Comparison of ENCODE assay signal across 12 cellular contexts in the genomic region with DNA sequence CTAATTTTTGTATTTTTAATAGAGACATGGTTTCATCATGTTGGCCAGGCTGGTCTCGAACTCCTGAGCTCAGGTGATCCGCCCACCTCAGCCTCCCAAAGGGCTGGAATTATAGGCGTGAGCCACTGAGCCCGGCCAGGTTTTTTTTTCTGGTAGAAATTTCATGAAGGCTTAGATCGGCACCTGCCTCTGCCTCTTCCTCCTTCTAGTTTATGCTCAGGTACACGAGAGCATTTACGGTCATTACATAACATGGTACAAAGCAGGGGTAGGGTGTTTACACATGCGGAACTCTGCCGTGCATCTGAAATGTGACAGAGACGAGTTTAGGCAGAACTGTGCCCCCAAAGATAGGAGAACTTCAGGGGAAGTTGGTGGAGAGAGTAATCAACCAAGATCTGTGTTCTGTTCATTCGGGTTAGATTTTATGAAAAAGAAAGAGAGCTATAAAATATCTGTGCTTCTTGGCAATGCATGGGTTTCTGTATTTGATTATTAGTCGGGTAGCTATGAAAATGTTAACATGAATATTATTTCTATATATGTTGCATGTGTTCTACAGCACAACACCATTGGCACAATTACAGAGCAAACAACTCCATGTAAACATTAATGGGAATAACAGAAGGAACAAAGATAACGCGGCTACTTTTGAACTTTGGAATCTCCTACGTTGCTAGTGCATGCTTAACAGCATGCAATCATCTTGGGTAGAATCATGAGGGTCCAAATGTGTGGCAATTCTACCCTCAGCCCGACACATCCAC.
"Had no signal": no experiment of that assay in that cellular context is flagged by ENCODE, and none has a peak within 500 bp of the region (broad histone marks: within the 10 kb centered on the region; RNA-seq: fewer than 3 reads in every experiment).

No MANE protein-coding gene starts in this region.

- H3K9me3 ChIP-seq: thoracic aorta had no signal

- H3K9me3 Mint-ChIP-seq: activated naive CD4-positive, alpha-beta T cell treated with anti-CD3 and anti-CD28 coated beads, Interleukin-2, amount 50 U/mL, for 24 hours; brain; memory B cell; stimulated activated naive CD8-positive, alpha-beta T cell treated with anti-CD3 and anti-CD28 coated beads, Interleukin-15, Interleukin-2, amounts not matched to agents 100 ng/mL and 50 ng/mL, for 24 hours had no signal

- DNase-seq: activated effector memory CD4-positive, alpha-beta T cell treated with Interleukin-2 at 50 U/mL for 16 hours; activated T-cell treated with anti-CD3 and anti-CD28 coated beads, Interleukin-2, amount 50 U/mL, for 1 hour; dermis blood vessel endothelial cell; stimulated activated CD4-positive, alpha-beta T cell treated with anti-CD3 and anti-CD28 coated beads, Interleukin-15, amount 100 ng/mL, for 24 hours; stimulated activated CD4-positive, alpha-beta T cell treated with anti-CD3 and anti-CD28 coated beads, Interleukin-4, amount 100 ng/mL, for 24 hours; T-helper 17 cell had no signal

- H3K4me3 ChIP-seq: thoracic aorta had no signal

- H3K27me3 Mint-ChIP-seq: brain had no signal

- H3K4me1 Mint-ChIP-seq: activated naive CD4-positive, alpha-beta T cell treated with anti-CD3 and anti-CD28 coated beads, Interleukin-2, amount 50 U/mL, for 24 hours; brain had no signal

- H3K36me3 Mint-ChIP-seq: activated naive CD4-positive, alpha-beta T cell treated with anti-CD3 and anti-CD28 coated beads, Interleukin-2, amount 50 U/mL, for 24 hours; brain; memory B cell had no signal

- H3K27ac Mint-ChIP-seq: activated naive CD4-positive, alpha-beta T cell treated with anti-CD3 and anti-CD28 coated beads, Interleukin-2, amount 50 U/mL, for 24 hours; memory B cell; stimulated activated naive CD8-positive, alpha-beta T cell treated with anti-CD3 and anti-CD28 coated beads, Interleukin-15, Interleukin-2, amounts not matched to agents 100 ng/mL and 50 ng/mL, for 24 hours; T-helper 17 cell had no signal

- H3K27ac ChIP-seq: thoracic aorta had no signal

- ATAC-seq: esophagus mucosa, T-helper 17 cell had no signal

- H3K4me3 Mint-ChIP-seq: activated naive CD4-positive, alpha-beta T cell treated with anti-CD3 and anti-CD28 coated beads, Interleukin-2, amount 50 U/mL, for 24 hours; brain; memory B cell; stimulated activated naive CD8-positive, alpha-beta T cell treated with anti-CD3 and anti-CD28 coated beads, Interleukin-15, Interleukin-2, amounts not matched to agents 100 ng/mL and 50 ng/mL, for 24 hours; T-helper 17 cell had no signal

- H3K36me3 ChIP-seq: thoracic aorta had no signal
